Comparison of ENCODE assay signal across 10 cellular contexts in genomic region chr7:77757589-77757988, GRCh38. TPM values are rescaled to one million over a fixed set of nuclear protein-coding genes. Genes with fewer than 3 reads are reported as not detected.
A peak's percentile ranks its signal among the peaks of the same experiment; 100 is the strongest.
DNase-seq lines count a peak whose midpoint lies in the region; ATAC-seq and TF ChIP-seq lines count a peak whose summit lies in the region.
"Had no signal": no experiment of that assay in that cellular context is flagged by ENCODE, and none has a peak within 500 bp of the region (broad histone marks: within the 10 kb centered on the region; RNA-seq: fewer than 3 reads in every experiment).

No MANE protein-coding gene starts in this region.

- DNase-seq in GM20000 (ENCODE audit: low spot score) (peak; percentile 30), left colon (no peak), NCI-H1694 (lab: John Stamatoyannopoulos, UW) (no peak), UCSD-AML1 (lab: John Stamatoyannopoulos, UW; ENCODE audit: unreplicated experiment) (no peak), H7 (no peak)
- no peak for DNase-seq in activated CD4-positive, alpha-beta T cell treated with anti-CD3 and anti-CD28 coated beads, Interleukin-2, amount 50 U/mL, for 4 hours
- DNase-seq: activated effector memory CD4-positive, alpha-beta T cell treated with Interleukin-2 at 50 U/mL for 16 hours had no signal

- ATAC-seq in GM18508 (IDR thresholded peaks at IDR 0.05; ENCODE audit: insufficient read depth, unreplicated experiment), result peak; percentile 82
- ATAC-seq in HG03108 (IDR thresholded peaks at IDR 0.05; ENCODE audit: unreplicated experiment), result peak; percentile 71
- peak; percentile 16 for ATAC-seq in left colon
- ATAC-seq: Right ventricle myocardium inferior had no signal

- intact Hi-C loops in left colon (cut with DNase I, micrococcal nuclease), result loop anchor here in 1 of 2 donors (5.0 kb wide), 1 partner anchor 100 kb away; no protein-coding TSS in a partner anchor

- H3K36me3 ChIP-seq in H7 (replicated peaks; ENCODE audit: control insufficient read depth, insufficient read depth, low read length), result no peaks in the 10 kb centered on the region

- H3K27me3 ChIP-seq in H7 (ENCODE audit: control insufficient read depth, insufficient read depth, low read length), result no peaks in the 10 kb centered on the region

- no peak overlapping the region for H3K4me3 ChIP-seq in H7 (ENCODE audit: insufficient read depth, low read depth, low read length)

- no peak for TF ChIP-seq CTCF in GM20000 (IDR thresholded peaks at IDR 0.05; ENCODE audit: extremely low read depth, missing control alignments)

RNA-seq across cellular contexts. Expression of gene TMEM60, which starts 40.6 kb away (rescaled TPM):
- total RNA-seq in left colon, result 10 to 100 TPM; 18.3 to 20.3 TPM
- 28.5 and 32.3 TPM in 2 replicates for total RNA-seq in H7 (2014; rRNA removed; shearing (Covaris generic))

RNA-seq across cellular contexts. Expression of gene PHTF2, which starts 41.0 kb away (rescaled TPM):
- total RNA-seq in left colon, result 10 to 100 TPM; 10.6 to 11.3 TPM
- 17.3 and 32.5 TPM in 2 replicates for total RNA-seq in H7 (2014; rRNA removed; shearing (Covaris generic))

Comparison
In these comparisons a context has a peak if more than half of its experiments do, and no peak if none do; other contexts are left out.
1. ATAC-seq: peak in every context shown above with its lines; median percentile 82 in GM18508; 71 in HG03108; 16 in left colon.